Comparison of ENCODE assay signal across 18 cellular contexts in the genomic region with DNA sequence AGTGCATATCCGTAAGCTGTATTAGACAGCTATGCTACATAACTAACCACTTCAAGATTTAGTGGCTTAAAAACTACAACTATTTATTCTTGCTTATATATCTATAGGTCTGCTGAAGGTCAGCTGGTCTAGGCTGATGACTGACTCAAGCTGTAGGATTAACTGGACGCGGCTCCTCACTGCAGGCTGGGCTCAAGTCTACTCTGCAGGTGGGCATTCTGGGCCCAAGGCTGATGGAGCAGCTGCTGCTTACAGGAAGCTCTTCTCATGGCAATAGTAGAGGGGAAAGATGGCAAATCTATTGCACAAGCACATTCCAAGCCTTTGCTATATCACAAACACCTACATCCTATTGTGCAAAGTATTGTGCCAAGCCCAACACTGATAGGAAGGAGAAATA.
DNase-seq lines count a peak whose midpoint lies in the region; ATAC-seq and TF ChIP-seq lines count a peak whose summit lies in the region.
"Had no signal": no experiment of that assay in that cellular context is flagged by ENCODE, and none has a peak within 500 bp of the region (broad histone marks: within the 10 kb centered on the region; RNA-seq: fewer than 3 reads in every experiment).

No MANE protein-coding gene starts in this region.

- no peaks in the 10 kb centered on the region for H3F3A ChIP-seq in PC-9 (ENCODE audit: insufficient read depth, low read depth)

- no peaks in the 10 kb centered on the region for H3K79me2 ChIP-seq in PC-9 (ENCODE audit: low read depth)

- no peaks in the 10 kb centered on the region for H4K20me1 ChIP-seq in PC-9 (ENCODE audit: insufficient read depth)

- H3K4me3 ChIP-seq in WERI-Rb-1 (ENCODE audit: low read depth, low read length) (no peak overlapping the region), PC-9 (no peak overlapping the region)
- H3K4me3 ChIP-seq: adrenal gland, cardiac muscle cell, heart right ventricle, prostate gland had no signal

- CTCF ChIA-PET in PC-9 (lab: Charles Lee) = no interaction called here

- H3K36me3 ChIP-seq in WERI-Rb-1 = no peaks in the 10 kb centered on the region
- H3K36me3 ChIP-seq in PC-9 (ENCODE audit: low read depth) = no peaks in the 10 kb centered on the region
- H3K36me3 ChIP-seq: adrenal gland, cardiac muscle cell, heart right ventricle, prostate gland had no signal

- H3K4me1 ChIP-seq in PC-9 (replicated peaks; ENCODE audit: insufficient read depth) = no peaks in the 10 kb centered on the region
- H3K4me1 ChIP-seq: adrenal gland, heart right ventricle, prostate gland had no signal

- H2AFZ ChIP-seq in PC-9 = no peak overlapping the region

- H3K9me3 ChIP-seq in WERI-Rb-1 (ENCODE audit: severe bottlenecking) (no peaks in the 10 kb centered on the region), PC-9 (ENCODE audit: insufficient read depth, low read depth) (0 out of 2 replicates have a peak, but pooled peaks cover 3% of the 10 kb centered on the region)
- H3K9me3 ChIP-seq: adrenal gland, prostate gland had no signal

- BruUV-seq in PC-9 (replicated peaks; lab: Mats Ljungman, UMichigan) = no TSS peak

- H3K27me3 ChIP-seq in WERI-Rb-1 (ENCODE audit: insufficient read depth, low read depth, severe bottlenecking) (no peaks in the 10 kb centered on the region), PC-9 (ENCODE audit: insufficient read depth, low read depth) (no peaks in the 10 kb centered on the region)
- H3K27me3 ChIP-seq: adrenal gland, cardiac muscle cell, heart right ventricle had no signal

- no peak for TF ChIP-seq CTCF in WERI-Rb-1 (IDR thresholded peaks at IDR 0.05; ENCODE audit: low read depth, low read length)
- no peak for TF ChIP-seq CTCF in PC-9 (conservative IDR thresholded peaks at IDR 0.05)

- peak; percentile 31 for DNase-seq in WERI-Rb-1
- DNase-seq in NCI-H82 (lab: John Stamatoyannopoulos, UW) = no peak
- DNase-seq in PC-9 = no peak
- DNase-seq in activated effector memory CD4-positive, alpha-beta T cell treated with anti-CD3 and anti-CD28 coated beads, Interleukin-2, amount 50 U/mL, for 16 hours = no peak
- DNase-seq: adrenal gland; COR-L47; heart right ventricle; naive thymus-derived CD8-positive, alpha-beta T cell; NCI-H1105 treated with DMSO at 0.1 percent for 48 hours; NCI-H748 treated with DMSO at 0.1 percent for 48 hours had no signal

- H3K9me2 ChIP-seq in PC-9 (ENCODE audit: insufficient read depth) = no peaks in the 10 kb centered on the region

- POLR2A ChIA-PET in PC-9 (lab: Charles Lee; ENCODE audit: unreplicated experiment) = no interaction called here

- H3K4me2 ChIP-seq in PC-9 = no peak overlapping the region

- no peak overlapping the region for H3K27ac ChIP-seq in WERI-Rb-1
- no peak overlapping the region for H3K27ac ChIP-seq in PC-9
- H3K27ac ChIP-seq: adrenal gland, cardiac muscle cell, heart right ventricle, prostate gland had no signal

- intact Hi-C loops in PC-9 (cut with micrococcal nuclease; ENCODE audit: unreplicated experiment) = no loop called here

- peak; percentile 14 for ATAC-seq in GM19035 (IDR thresholded peaks at IDR 0.05; ENCODE audit: unreplicated experiment)
- ATAC-seq in HG02678 (IDR thresholded peaks at IDR 0.05; ENCODE audit: unreplicated experiment) = peak; percentile 1
- peak; percentile 9 for ATAC-seq in HG03342 (IDR thresholded peaks at IDR 0.05; ENCODE audit: unreplicated experiment)
- ATAC-seq in HG02884 (IDR thresholded peaks at IDR 0.05; ENCODE audit: unreplicated experiment) = no peak
- ATAC-seq: activated T-helper 17 cell treated with anti-CD3 and anti-CD28 coated beads, Interleukin-2, amount 50 U/mL, for 72 hours; HCT116; heart right ventricle; naive thymus-derived CD8-positive, alpha-beta T cell had no signal
